1 cellular context compared by ENCODE assay signal in the genomic region with DNA sequence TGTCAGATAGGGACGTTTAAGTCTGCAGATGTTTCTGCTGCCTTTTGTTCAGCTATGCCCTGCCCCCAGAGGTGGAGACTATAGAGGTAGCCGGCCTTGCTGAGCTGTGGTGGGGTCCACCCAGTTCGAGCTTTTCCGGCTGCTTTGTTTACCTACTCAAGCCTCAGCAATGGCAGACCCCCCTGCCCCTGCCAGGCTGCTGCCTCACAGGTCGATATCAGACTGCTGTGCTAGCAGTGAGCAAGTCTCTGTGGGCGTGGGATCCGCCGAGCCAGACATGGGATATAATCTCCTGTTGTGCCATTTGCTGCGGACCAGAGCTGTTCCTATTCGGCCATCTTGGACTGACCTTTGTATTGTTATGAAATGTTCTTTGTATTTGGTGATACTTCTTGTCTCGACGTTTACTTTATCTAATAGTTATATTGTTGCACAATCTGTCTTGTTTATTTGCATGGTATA.
TF ChIP-seq lines count a peak whose summit lies in the region.

No MANE protein-coding gene starts in this region.

TF ChIP-seq in HepG2, 621 proteins besides CTCF, POLR2A, EP300 and RAD21 (continued from another document):
- TF ChIP-seq ZBTB37 (CRISPR knock-in tag; IDR thresholded peaks at IDR 0.05), result no peak
- TF ChIP-seq, protein P1, sequence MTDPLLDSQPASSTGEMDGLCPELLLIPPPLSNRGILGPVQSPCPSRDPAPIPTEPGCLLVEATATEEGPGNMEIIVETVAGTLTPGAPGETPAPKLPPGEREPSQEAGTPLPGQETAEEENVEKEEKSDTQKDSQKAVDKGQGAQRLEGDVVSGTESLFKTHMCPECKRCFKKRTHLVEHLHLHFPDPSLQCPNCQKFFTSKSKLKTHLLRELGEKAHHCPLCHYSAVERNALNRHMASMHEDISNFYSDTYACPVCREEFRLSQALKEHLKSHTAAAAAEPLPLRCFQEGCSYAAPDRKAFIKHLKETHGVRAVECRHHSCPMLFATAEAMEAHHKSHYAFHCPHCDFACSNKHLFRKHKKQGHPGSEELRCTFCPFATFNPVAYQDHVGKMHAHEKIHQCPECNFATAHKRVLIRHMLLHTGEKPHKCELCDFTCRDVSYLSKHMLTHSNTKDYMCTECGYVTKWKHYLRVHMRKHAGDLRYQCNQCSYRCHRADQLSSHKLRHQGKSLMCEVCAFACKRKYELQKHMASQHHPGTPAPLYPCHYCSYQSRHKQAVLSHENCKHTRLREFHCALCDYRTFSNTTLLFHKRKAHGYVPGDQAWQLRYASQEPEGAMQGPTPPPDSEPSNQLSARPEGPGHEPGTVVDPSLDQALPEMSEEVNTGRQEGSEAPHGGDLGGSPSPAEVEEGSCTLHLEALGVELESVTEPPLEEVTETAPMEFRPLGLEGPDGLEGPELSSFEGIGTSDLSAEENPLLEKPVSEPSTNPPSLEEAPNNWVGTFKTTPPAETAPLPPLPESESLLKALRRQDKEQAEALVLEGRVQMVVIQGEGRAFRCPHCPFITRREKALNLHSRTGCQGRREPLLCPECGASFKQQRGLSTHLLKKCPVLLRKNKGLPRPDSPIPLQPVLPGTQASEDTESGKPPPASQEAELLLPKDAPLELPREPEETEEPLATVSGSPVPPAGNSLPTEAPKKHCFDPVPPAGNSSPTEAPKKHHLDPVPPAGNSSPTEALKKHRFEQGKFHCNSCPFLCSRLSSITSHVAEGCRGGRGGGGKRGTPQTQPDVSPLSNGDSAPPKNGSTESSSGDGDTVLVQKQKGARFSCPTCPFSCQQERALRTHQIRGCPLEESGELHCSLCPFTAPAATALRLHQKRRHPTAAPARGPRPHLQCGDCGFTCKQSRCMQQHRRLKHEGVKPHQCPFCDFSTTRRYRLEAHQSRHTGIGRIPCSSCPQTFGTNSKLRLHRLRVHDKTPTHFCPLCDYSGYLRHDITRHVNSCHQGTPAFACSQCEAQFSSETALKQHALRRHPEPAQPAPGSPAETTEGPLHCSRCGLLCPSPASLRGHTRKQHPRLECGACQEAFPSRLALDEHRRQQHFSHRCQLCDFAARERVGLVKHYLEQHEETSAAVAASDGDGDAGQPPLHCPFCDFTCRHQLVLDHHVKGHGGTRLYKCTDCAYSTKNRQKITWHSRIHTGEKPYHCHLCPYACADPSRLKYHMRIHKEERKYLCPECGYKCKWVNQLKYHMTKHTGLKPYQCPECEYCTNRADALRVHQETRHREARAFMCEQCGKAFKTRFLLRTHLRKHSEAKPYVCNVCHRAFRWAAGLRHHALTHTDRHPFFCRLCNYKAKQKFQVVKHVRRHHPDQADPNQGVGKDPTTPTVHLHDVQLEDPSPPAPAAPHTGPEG (CRISPR knock-in tag; IDR thresholded peaks at IDR 0.05), result no peak
- TF ChIP-seq HBP1 (CRISPR knock-in tag; IDR thresholded peaks at IDR 0.05; ENCODE audit: low read depth), result no peak
TF ChIP-seq in HepG2: peak in this region for 48.
